11 cellular contexts compared by ENCODE assay signal in genomic region chr7:155807805-155808550, GRCh38. TPM values are rescaled to one million over a fixed set of nuclear protein-coding genes. Genes with fewer than 3 reads are reported as not detected.
DNase-seq lines count a peak whose midpoint lies in the region; ATAC-seq and TF ChIP-seq lines count a peak whose summit lies in the region.
"Had no signal": no experiment of that assay in that cellular context is flagged by ENCODE, and none has a peak within 500 bp of the region (broad histone marks: within the 10 kb centered on the region; RNA-seq: fewer than 3 reads in every experiment).

No MANE protein-coding gene starts in this region.

- DNase-seq in PC-9 (no peak), SW 1271 (lab: John Stamatoyannopoulos, UW) (no peak)
- DNase-seq: CD4-positive, CD25-positive, alpha-beta regulatory T cell had no signal

- H3K27ac ChIP-seq in 22Rv1 (0 out of 2 replicates have a peak overlapping the region, but pooled peaks have one; percentile 26), ectodermal cell (ENCODE audit: insufficient read depth, low read depth, low read length, poor library complexity, severe bottlenecking) (no peak overlapping the region), mucosa of rectum (ENCODE audit: low read depth in 2 of 2, low read length in 2 of 2) (peak overlapping the region; percentile 82 to 83), PC-9 (no peak overlapping the region)
- H3K27ac ChIP-seq: gastroesophageal sphincter had no signal

- H4K20me1 ChIP-seq in PC-9 (ENCODE audit: insufficient read depth) = no peaks in the 10 kb centered on the region

- no peaks in the 10 kb centered on the region for H3K79me2 ChIP-seq in PC-9 (ENCODE audit: low read depth)

- intact Hi-C loops in PC-9 (cut with micrococcal nuclease; ENCODE audit: unreplicated experiment) = loop anchor here (5.0 to 10.0 kb wide), 3 partner anchors 837 to 1327 kb away; partner anchors contain the start of genes RNF32 and UBE3C

- no peaks in the 10 kb centered on the region for H3F3A ChIP-seq in PC-9 (ENCODE audit: insufficient read depth, low read depth)

- POLR2A ChIA-PET in PC-9 (lab: Charles Lee; ENCODE audit: unreplicated experiment) = no interaction called here

- H3K4me3 ChIP-seq in ectodermal cell (ENCODE audit: insufficient read depth, low read depth, low read length) = peak overlapping the region; percentile 24
- H3K4me3 ChIP-seq in mucosa of rectum (ENCODE audit: low read length in 2 of 2) = peak overlapping the region; percentile 63 to 66
- no peak overlapping the region for H3K4me3 ChIP-seq in PC-9

- CTCF ChIA-PET in PC-9 (lab: Charles Lee) = interaction anchor here (0.6 kb wide), 1 partner anchor 195 kb away, joined by 5 read pairs; no protein-coding TSS in a partner anchor

- no peaks in the 10 kb centered on the region for H3K9me2 ChIP-seq in PC-9 (ENCODE audit: insufficient read depth)

- ATAC-seq in HG03139 (IDR thresholded peaks at IDR 0.05; ENCODE audit: unreplicated experiment) = peak; percentile 32
- ATAC-seq in HG03457 (IDR thresholded peaks at IDR 0.05; ENCODE audit: unreplicated experiment) = no peak
- ATAC-seq in HG03565 (IDR thresholded peaks at IDR 0.05; ENCODE audit: unreplicated experiment) = no peak
- ATAC-seq: gastroesophageal sphincter had no signal

- 9% methylated on average over 33 of the region's 33 CpGs for WGBS in ectodermal cell, 2 experiments

- peaks cover 100% of the 10 kb centered on the region for H3K27me3 ChIP-seq in ectodermal cell (ENCODE audit: control insufficient read depth, insufficient read depth, low read length, poor library complexity, severe bottlenecking)
- H3K27me3 ChIP-seq in mucosa of rectum (ENCODE audit: control insufficient read depth in 2 of 2, insufficient read depth in 2 of 2, low read length in 2 of 2) = peaks cover 26 to 29% of the 10 kb centered on the region in 2 donors
- peaks cover 9% of the 10 kb centered on the region; the same call in 1 of the 2 replicates for H3K27me3 ChIP-seq in PC-9 (ENCODE audit: insufficient read depth, low read depth)

- H3K36me3 ChIP-seq in ectodermal cell (ENCODE audit: control insufficient read depth, insufficient read depth, low read length) (no peaks in the 10 kb centered on the region), mucosa of rectum (ENCODE audit: control insufficient read depth in 2 of 2, insufficient read depth in 2 of 2, low read length in 2 of 2) (no peaks in the 10 kb centered on the region), PC-9 (ENCODE audit: low read depth) (no peaks in the 10 kb centered on the region)
- H3K36me3 ChIP-seq: gastroesophageal sphincter had no signal

- no peak overlapping the region for H3K4me2 ChIP-seq in PC-9

- no peak for TF ChIP-seq CTCF in 22Rv1 (IDR thresholded peaks at IDR 0.05)
- no peak for TF ChIP-seq CTCF in PC-9 (conservative IDR thresholded peaks at IDR 0.05)

- BruUV-seq in PC-9 (replicated peaks; lab: Mats Ljungman, UMichigan) = no TSS peak

- H3K9me3 ChIP-seq in ectodermal cell (ENCODE audit: control insufficient read depth, low read length) (no peaks in the 10 kb centered on the region), mucosa of rectum (ENCODE audit: control insufficient read depth in 2 of 2, low read length in 2 of 2) (no peaks in the 10 kb centered on the region), PC-9 (ENCODE audit: insufficient read depth, low read depth) (no peaks in the 10 kb centered on the region)
- H3K9me3 ChIP-seq: gastroesophageal sphincter had no signal

- H2AFZ ChIP-seq in PC-9 = no peak overlapping the region

- H3K4me1 ChIP-seq in ectodermal cell (ENCODE audit: control insufficient read depth, insufficient read depth, low read length) (peaks cover 29% of the 10 kb centered on the region), mucosa of rectum (ENCODE audit: control insufficient read depth in 2 of 2, insufficient read depth in 2 of 2, low read length in 2 of 2) (peaks cover 28 to 38% of the 10 kb centered on the region in 2 donors), PC-9 (replicated peaks; ENCODE audit: insufficient read depth) (peaks cover 17% of the 10 kb centered on the region; the same call in 1 of the 2 replicates)

- peak overlapping the region; percentile 60 to 76 for H3K9ac ChIP-seq in mucosa of rectum (ENCODE audit: low read depth in 1 of 2, low read length in 2 of 2)

RNA-seq across cellular contexts. Expression of gene SHH, which starts 4.3 kb away (rescaled TPM):
- polyA plus RNA-seq in ectodermal cell (2013, experiment 1 of 4) = not detected
- polyA plus RNA-seq in ectodermal cell (2013, experiment 2 of 4) = 0.04 TPM
- polyA plus RNA-seq in ectodermal cell (2013, experiment 3 of 4) = 0.11 TPM
- polyA plus RNA-seq in ectodermal cell (2013, experiment 4 of 4) = 0.08 TPM
- not detected in 2 replicates for total RNA-seq in PC-9 (2021)
- total RNA-seq: bronchial epithelial cell; CD4-positive, CD25-positive, alpha-beta regulatory T cell had no signal

Comparison
In these comparisons a context has a peak if more than half of its experiments do, and no peak if none do; other contexts are left out.
1. H3K27ac ChIP-seq: peak in 22Rv1 (single experiment) and mucosa of rectum (2 of 2); none in ectodermal cell (single experiment) and PC-9 (single experiment).